2 cellular contexts compared by ENCODE assay signal in genomic region chr12:113174461-113175384, GRCh38.
TF ChIP-seq lines count a peak whose summit lies in the region.

No MANE protein-coding gene starts in this region.

TF ChIP-seq in IMR-90, 13 proteins besides CTCF, POLR2A, EP300 and RAD21:
- TF ChIP-seq MAZ (IDR thresholded peaks at IDR 0.05; ENCODE audit: borderline replicate concordance, low read depth, low read length) = peak; percentile 13; the same call in 1 of the 2 replicates
- TF ChIP-seq RCOR1 (IDR thresholded peaks at IDR 0.05; ENCODE audit: insufficient replicate concordance, low read length) = no peak
- 0 out of 2 replicates have a peak, but pooled peaks have one; percentile 29 for TF ChIP-seq BHLHE40 (IDR thresholded peaks at IDR 0.05; ENCODE audit: low read depth, low read length)
- TF ChIP-seq SMC3 (IDR thresholded peaks at IDR 0.05; ENCODE audit: low read depth, low read length) = peak; percentile 82
- TF ChIP-seq FOS (IDR thresholded peaks at IDR 0.05; ENCODE audit: low read depth, low read length) = no peak
- TF ChIP-seq USF2 (IDR thresholded peaks at IDR 0.05; ENCODE audit: low read depth, low read length) = peak; percentile 57

TF ChIP-seq in GM12878, 131 proteins besides CTCF, POLR2A, EP300 and RAD21:
- TF ChIP-seq JUNB (IDR thresholded peaks at IDR 0.05) (no peak), STAT3 (IDR thresholded peaks at IDR 0.05; ENCODE audit: low read depth, low read length) (no peak), MLLT1 (IDR thresholded peaks at IDR 0.05) (0 out of 2 replicates have a peak, but pooled peaks have one; percentile 35), ZNF622 (IDR thresholded peaks at IDR 0.05) (no peak), TBL1XR1 (IDR thresholded peaks at IDR 0.05; ENCODE audit: low read depth, low read length) (no peak), TAF1 (IDR thresholded peaks at IDR 0.05; ENCODE audit: borderline replicate concordance, low read depth, low read length) (no peak), HDGF (IDR thresholded peaks at IDR 0.05) (peak; percentile 88), MYB (IDR thresholded peaks at IDR 0.05; ENCODE audit: borderline replicate concordance, low read depth, low read length) (no peak), RB1 (IDR thresholded peaks at IDR 0.05; ENCODE audit: borderline replicate concordance) (no peak), CHD2 (IDR thresholded peaks at IDR 0.05; ENCODE audit: borderline replicate concordance, low read depth, low read length) (no peak), CBX5 (IDR thresholded peaks at IDR 0.05; ENCODE audit: low read depth) (no peak), LARP7 (IDR thresholded peaks at IDR 0.05) (no peak), TCF12 (IDR thresholded peaks at IDR 0.05; ENCODE audit: low read depth, low read length) (no peak), STAT1 (conservative IDR thresholded peaks at IDR 0.05) (no peak), SREBF1 (IDR thresholded peaks at IDR 0.05; ENCODE audit: low read length) (no peak), YY1 (IDR thresholded peaks at IDR 0.05; ENCODE audit: low read depth, low read length) (peak; percentile 64), USF1 (IDR thresholded peaks at IDR 0.05; ENCODE audit: borderline replicate concordance, extremely low read length, insufficient read depth, low read depth, low read length) (peak; percentile 2), NKRF (conservative IDR thresholded peaks at IDR 0.05) (no peak), ESRRA (IDR thresholded peaks at IDR 0.05; ENCODE audit: low read length) (no peak), RELB (IDR thresholded peaks at IDR 0.05; ENCODE audit: low read depth) (no peak), ZBTB33 (IDR thresholded peaks at IDR 0.05) (no peak), POLR2AphosphoS5 (IDR thresholded peaks at IDR 0.05; ENCODE audit: low read length) (no peak), CBFB (IDR thresholded peaks at IDR 0.05; ENCODE audit: low read depth) (no peak), ZBED1 (IDR thresholded peaks at IDR 0.05; ENCODE audit: borderline replicate concordance) (no peak), MYC (IDR thresholded peaks at IDR 0.05; ENCODE audit: insufficient read depth, insufficient read length, insufficient replicate concordance, low read length, severe bottlenecking) (no peak), MTA3 (IDR thresholded peaks at IDR 0.05; ENCODE audit: borderline replicate concordance, low read length) (no peak), ZNF384 (IDR thresholded peaks at IDR 0.05; ENCODE audit: borderline replicate concordance, low read depth, low read length) (peak; percentile 75), SRF (IDR thresholded peaks at IDR 0.05; ENCODE audit: low read depth in 2 of 2, low read length in 2 of 2) (no peak), RFX5 (IDR thresholded peaks at IDR 0.05; ENCODE audit: low read depth, low read length) (no peak), NRF1 (conservative IDR thresholded peaks at IDR 0.05; ENCODE audit: low read depth, low read length) (no peak), FOXK2 (IDR thresholded peaks at IDR 0.05) (no peak), RAD51 (IDR thresholded peaks at IDR 0.05) (peak; percentile 57; the same call in 1 of the 2 replicates), NBN (IDR thresholded peaks at IDR 0.05) (0 out of 2 replicates have a peak, but pooled peaks have one; percentile 47), EED (IDR thresholded peaks at IDR 0.05; ENCODE audit: low read depth) (no peak), USF2 (IDR thresholded peaks at IDR 0.05; ENCODE audit: borderline replicate concordance, low read depth, low read length) (no peak), YBX1 (IDR thresholded peaks at IDR 0.05) (no peak), SMAD5 (IDR thresholded peaks at IDR 0.05; ENCODE audit: low read depth) (no peak), SMC3 (IDR thresholded peaks at IDR 0.05; ENCODE audit: borderline replicate concordance, low read length) (peak; percentile 70)
